Comparison of ENCODE assay signal across 1 cellular context in genomic region chr2:219219781-219220532, GRCh38.
TF ChIP-seq lines count a peak whose summit lies in the region.

No MANE protein-coding gene starts in this region.

TF ChIP-seq in IMR-90, 13 proteins besides CTCF, POLR2A, EP300 and RAD21:
- no peak for TF ChIP-seq MXI1 (IDR thresholded peaks at IDR 0.05; ENCODE audit: borderline replicate concordance, low read depth, low read length)
- no peak for TF ChIP-seq NFE2L2 (IDR thresholded peaks at IDR 0.05; ENCODE audit: low read depth, low read length)
- TF ChIP-seq BHLHE40 (IDR thresholded peaks at IDR 0.05; ENCODE audit: low read depth, low read length), result no peak
- TF ChIP-seq SMC3 (IDR thresholded peaks at IDR 0.05; ENCODE audit: low read depth, low read length), result no peak
- no peak for TF ChIP-seq ELK1 (IDR thresholded peaks at IDR 0.05; ENCODE audit: borderline replicate concordance, low read depth, low read length)
- TF ChIP-seq USF2 (IDR thresholded peaks at IDR 0.05; ENCODE audit: low read depth, low read length), result no peak
- no peak for TF ChIP-seq CHD1 (IDR thresholded peaks at IDR 0.05; ENCODE audit: low read depth, low read length)
- TF ChIP-seq CEBPB (IDR thresholded peaks at IDR 0.05; ENCODE audit: low read depth, low read length), result no peak
- no peak for TF ChIP-seq FOS (IDR thresholded peaks at IDR 0.05; ENCODE audit: low read depth, low read length)
- no peak for TF ChIP-seq MAFK (IDR thresholded peaks at IDR 0.05; ENCODE audit: low read depth, low read length)
- no peak for TF ChIP-seq MAZ (IDR thresholded peaks at IDR 0.05; ENCODE audit: borderline replicate concordance, low read depth, low read length)
- TF ChIP-seq RCOR1 (IDR thresholded peaks at IDR 0.05; ENCODE audit: insufficient replicate concordance, low read length), result no peak
- TF ChIP-seq RFX5 (IDR thresholded peaks at IDR 0.05; ENCODE audit: low read depth, low read length), result no peak
TF ChIP-seq in IMR-90: peak in this region for 0.
